In genomic region chr2:105771291-105771690, GRCh38 we compare ENCODE assay signal across 7 cellular contexts. TPM values are rescaled to one million over a fixed set of nuclear protein-coding genes. Genes with fewer than 3 reads are reported as not detected.
DNase-seq lines count a peak whose midpoint lies in the region; ATAC-seq and TF ChIP-seq lines count a peak whose summit lies in the region.
"Not testable (repeated sequence)": the region's sequence is repeated elsewhere in the genome, so short reads cannot be mapped to it uniquely, and the experiment has no call there.

No MANE protein-coding gene starts in this region.

- not testable (repeated sequence) for ATAC-seq in effector memory CD8-positive, alpha-beta T cell (replicated peaks); stimulated activated naive CD8-positive, alpha-beta T cell treated with anti-CD3 and anti-CD28 coated beads, Interleukin-15, Interleukin-2, amounts not matched to agents 100 U/mL and 50 U/mL, for 24 hours

- H3K27ac Mint-ChIP-seq in activated naive CD4-positive, alpha-beta T cell treated with anti-CD3 and anti-CD28 coated beads, Interleukin-2, amount 10 ng/mL, durations not matched to agents 7 days and 5 days = peak overlapping the region; percentile 91
- H3K27ac Mint-ChIP-seq in effector memory CD8-positive, alpha-beta T cell = peak overlapping the region; percentile 96 to 97
- peak overlapping the region; percentile 97 for H3K27ac Mint-ChIP-seq in nephron progenitor cell

- H3K4me1 Mint-ChIP-seq in activated naive CD4-positive, alpha-beta T cell treated with anti-CD3 and anti-CD28 coated beads, Interleukin-2, amount 10 ng/mL, durations not matched to agents 7 days and 5 days = peaks cover 99% of the 10 kb centered on the region
- peaks cover 74 to 79% of the 10 kb centered on the region in 2 donors for H3K4me1 Mint-ChIP-seq in effector memory CD8-positive, alpha-beta T cell (ENCODE audit: low read depth in 2 of 2)
- H3K4me1 Mint-ChIP-seq in nephron progenitor cell = peaks cover 68% of the 10 kb centered on the region

- not testable (repeated sequence) for H3K4me3 ChIP-seq in right atrium auricular region

- H3K9me3 Mint-ChIP-seq in activated naive CD4-positive, alpha-beta T cell treated with anti-CD3 and anti-CD28 coated beads, Interleukin-2, amount 10 ng/mL, durations not matched to agents 7 days and 5 days; effector memory CD8-positive, alpha-beta T cell; nephron progenitor cell: not testable (repeated sequence)

- peaks cover 0 to 42% of the 10 kb centered on the region in 2 donors for H3K4me1 ChIP-seq in right atrium auricular region

- not testable (repeated sequence) for TF ChIP-seq CTCF in right atrium auricular region (IDR thresholded peaks at IDR 0.05); nephron progenitor cell (IDR thresholded peaks at IDR 0.05)

- peaks cover 26% of the 10 kb centered on the region for H3K36me3 ChIP-seq in KOPT-K1 (ENCODE audit: insufficient read depth, low read length)
- H3K36me3 ChIP-seq in right atrium auricular region = not testable (repeated sequence)

- H3K36me3 Mint-ChIP-seq in activated naive CD4-positive, alpha-beta T cell treated with anti-CD3 and anti-CD28 coated beads, Interleukin-2, amount 10 ng/mL, durations not matched to agents 7 days and 5 days = peaks cover 71% of the 10 kb centered on the region
- peaks cover 41% of the 10 kb centered on the region for H3K36me3 Mint-ChIP-seq in effector memory CD8-positive, alpha-beta T cell (ENCODE audit: insufficient read depth)
- H3K36me3 Mint-ChIP-seq in nephron progenitor cell (ENCODE audit: low read depth) = peaks cover 31% of the 10 kb centered on the region

- CTCF ChIA-PET in activated naive CD4-positive, alpha-beta T cell treated with anti-CD3 and anti-CD28 coated beads, Interleukin-2, amount 10 ng/mL, durations not matched to agents 7 days and 5 days (lab: Charles Lee) = interaction anchor here (1.4 kb wide), 1 partner anchor 11 kb away, joined by 4 read pairs; no protein-coding TSS in a partner anchor

- not testable (repeated sequence) for H3K4me3 Mint-ChIP-seq in activated naive CD4-positive, alpha-beta T cell treated with anti-CD3 and anti-CD28 coated beads, Interleukin-2, amount 10 ng/mL, durations not matched to agents 7 days and 5 days; nephron progenitor cell
- peak overlapping the region; percentile 15 to 21 for H3K4me3 Mint-ChIP-seq in effector memory CD8-positive, alpha-beta T cell

- H3K27me3 Mint-ChIP-seq in activated naive CD4-positive, alpha-beta T cell treated with anti-CD3 and anti-CD28 coated beads, Interleukin-2, amount 10 ng/mL, durations not matched to agents 7 days and 5 days; effector memory CD8-positive, alpha-beta T cell; nephron progenitor cell (ENCODE audit: low read depth, poor library complexity): not testable (repeated sequence)

- H3K27me3 ChIP-seq in right atrium auricular region = not testable (repeated sequence)

- DNase-seq in activated CD8-positive, alpha-beta memory T cell treated with anti-CD3 and anti-CD28 coated beads for 24 hours = peak; percentile 35
- not testable (repeated sequence) for DNase-seq in activated naive CD4-positive, alpha-beta T cell treated with anti-CD3 and anti-CD28 coated beads, Interleukin-2, amount 10 ng/mL, durations not matched to agents 7 days and 5 days; effector memory CD8-positive, alpha-beta T cell; right atrium auricular region (ENCODE audit: low spot score); nephron progenitor cell
- DNase-seq in stimulated activated naive CD8-positive, alpha-beta T cell treated with anti-CD3 and anti-CD28 coated beads, Interleukin-15, Interleukin-2, amounts not matched to agents 100 U/mL and 50 U/mL, for 24 hours = peak; percentile 2

- not testable (repeated sequence) for H3K9me3 ChIP-seq in KOPT-K1 (ENCODE audit: insufficient read depth, low read length, poor library complexity, severe bottlenecking); right atrium auricular region

- H3K27ac ChIP-seq in KOPT-K1 (ENCODE audit: low read depth, low read length, poor library complexity, severe bottlenecking) (peak overlapping the region; percentile 2), right atrium auricular region (peak overlapping the region; percentile 34 to 40)

RNA-seq across cellular contexts. Expression of gene NCK2, which starts 26.6 kb away (rescaled TPM):
- 10 to 100 TPM; 31.7 to 39.3 TPM for total RNA-seq in right atrium auricular region
